1 cellular context compared by ENCODE assay signal in genomic region chr19:40576585-40577451, GRCh38.
TF ChIP-seq lines count a peak whose summit lies in the region.

Gene SHKBP1, plus strand, starts transcription at chr19:40576873. Its CDS starts 27 bp downstream, at chr19:40576900.

TF ChIP-seq in H1, 55 proteins besides CTCF, POLR2A, EP300 and RAD21 (continued from another document):
- TF ChIP-seq RNF2 (IDR thresholded peaks at IDR 0.05; ENCODE audit: borderline replicate concordance, low read depth, low read length, missing control alignments, poor library complexity, severe bottlenecking) (no peak), KDM4A (IDR thresholded peaks at IDR 0.05; ENCODE audit: low read depth, low read length, severe bottlenecking) (peak; percentile 62), KDM1A (IDR thresholded peaks at IDR 0.05; ENCODE audit: borderline replicate concordance, low read length) (no peak), BRCA1 (IDR thresholded peaks at IDR 0.05; ENCODE audit: low read depth, low read length) (no peak), SP4 (IDR thresholded peaks at IDR 0.05; ENCODE audit: low read length) (peak; percentile 80; the same call in 1 of the 2 replicates), ASH2L (IDR thresholded peaks at IDR 0.05; ENCODE audit: low read length) (peak; percentile 66), PHF8 (conservative IDR thresholded peaks at IDR 0.05; ENCODE audit: low read depth, low read length) (peak; percentile 64; the same call in 1 of the 2 replicates)
